Comparison of ENCODE assay signal across 8 cellular contexts in the genomic region with DNA sequence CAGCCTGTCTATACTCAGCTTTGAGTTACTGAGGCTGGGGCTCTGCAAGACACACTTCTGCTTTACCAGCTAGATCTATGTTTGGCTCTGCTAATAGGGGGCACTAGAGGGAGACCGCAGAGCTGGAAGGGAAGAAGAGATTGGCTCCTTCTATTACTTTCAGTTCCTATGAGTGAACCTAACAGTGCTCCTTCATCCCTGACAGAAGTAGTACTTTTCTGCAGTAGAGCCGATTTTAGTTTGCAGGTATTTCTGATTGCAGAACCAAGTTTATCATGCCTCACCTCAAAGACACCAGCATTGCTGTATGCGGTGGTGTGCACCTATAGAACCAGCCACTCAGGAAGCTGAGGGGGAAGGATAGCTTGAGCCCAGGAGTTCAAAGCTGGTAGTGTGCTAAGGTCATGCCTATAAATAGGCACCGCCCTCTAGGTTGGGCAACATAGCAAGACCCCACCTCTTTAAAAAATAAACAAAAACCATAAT. TPM values are rescaled to one million over a fixed set of nuclear protein-coding genes. Genes with fewer than 3 reads are reported as not detected.
A peak's percentile ranks its signal among the peaks of the same experiment; 100 is the strongest.
DNase-seq lines count a peak whose midpoint lies in the region; ATAC-seq, FAIRE-seq and TF ChIP-seq lines count a peak whose summit lies in the region.

No MANE protein-coding gene starts in this region.

- H3K4me3 ChIP-seq in upper lobe of left lung: peak overlapping the region in 1 of 4 donors; percentile 2

- 49 to 53% methylated on average over 4 of the region's 4 CpGs for WGBS in upper lobe of left lung, 2 donors

- H3K4me1 ChIP-seq in upper lobe of left lung: peaks cover 7 to 13% (median 9%) of the 10 kb centered on the region in 4 donors

- no peak overlapping the region for H3K27ac Mint-ChIP-seq in mesothelial cell of epicardium

- H3K9me3 Mint-ChIP-seq in mesothelial cell of epicardium: no peaks in the 10 kb centered on the region

- no peak for TF ChIP-seq EP300 in upper lobe of left lung (IDR thresholded peaks at IDR 0.05)

- peak; percentile 90 for FAIRE-seq in GM12891 (lab: Jason Lieb, UNC)

- no peak overlapping the region for H3K4me3 Mint-ChIP-seq in mesothelial cell of epicardium

- H3K36me3 ChIP-seq in KOPT-K1 (ENCODE audit: insufficient read depth, low read length) (no peaks in the 10 kb centered on the region), upper lobe of left lung (no peaks in the 10 kb centered on the region)

- ATAC-seq in GM21528 (IDR thresholded peaks at IDR 0.05; ENCODE audit: low FRiP score, unreplicated experiment): peak; percentile 90
- peak; percentile 72 to 81 for ATAC-seq in upper lobe of left lung (ENCODE audit: low FRiP score in 2 of 2)

- H3K27me3 Mint-ChIP-seq in mesothelial cell of epicardium (ENCODE audit: low read depth): no peaks in the 10 kb centered on the region

- H3K4me1 Mint-ChIP-seq in mesothelial cell of epicardium: peaks cover 15% of the 10 kb centered on the region

- peaks cover 4% of the 10 kb centered on the region for H3K36me3 Mint-ChIP-seq in mesothelial cell of epicardium

- no peaks in the 10 kb centered on the region for H3K9me3 ChIP-seq in KOPT-K1 (ENCODE audit: insufficient read depth, low read length, poor library complexity, severe bottlenecking)
- H3K9me3 ChIP-seq in upper lobe of left lung: no peaks in the 10 kb centered on the region

- TF ChIP-seq CTCF in upper lobe of left lung (IDR thresholded peaks at IDR 0.05) (peak in 2 of 6 experiments; percentile 6 to 15), mesothelial cell of epicardium (IDR thresholded peaks at IDR 0.05; ENCODE audit: unreplicated experiment) (no peak)

- H3K27ac ChIP-seq in KOPT-K1 (ENCODE audit: low read depth, low read length, poor library complexity, severe bottlenecking) (peak overlapping the region; percentile 45), upper lobe of left lung (peak overlapping the region in 1 of 4 donors; percentile 24)

- H3K27me3 ChIP-seq in upper lobe of left lung: no peaks in the 10 kb centered on the region

- DNase-seq in GM12891 (ENCODE audit: insufficient read length, low spot score) (peak; percentile 62), upper lobe of left lung (no peak), NCI-H187 (lab: John Stamatoyannopoulos, UW) (no peak), NCI-H526 (lab: John Stamatoyannopoulos, UW) (no peak), mesothelial cell of epicardium (ENCODE audit: low spot score in 2 of 2, unreplicated experiment in 2 of 2) (no peak)
- peak; percentile 51 for DNase-seq in central memory CD4-positive, alpha-beta T cell

- no peak for TF ChIP-seq POLR2A in GM12891 (IDR thresholded peaks at IDR 0.05; ENCODE audit: low read depth, low read length)
- TF ChIP-seq POLR2A in upper lobe of left lung (IDR thresholded peaks at IDR 0.05): no peak

TF ChIP-seq in GM12891, 5 proteins besides CTCF, POLR2A, EP300 and RAD21:
- TF ChIP-seq TAF1 (IDR thresholded peaks at IDR 0.05; ENCODE audit: low read depth, low read length) (no peak), POLR2AphosphoS5 (IDR thresholded peaks at IDR 0.05; ENCODE audit: low read depth, low read length) (no peak), SPI1 (IDR thresholded peaks at IDR 0.05; ENCODE audit: low read depth, low read length) (peak; percentile 90), POU2F2 (IDR thresholded peaks at IDR 0.05; ENCODE audit: low read depth, low read length) (no peak)

RNA-seq across cellular contexts. Expression of gene ZDHHC18, which starts 5.7 kb away (rescaled TPM):
- polyA plus RNA-seq in GM12891 (2012; ENCODE audit: low read depth, missing spikeins): 24.3 TPM
- total RNA-seq in upper lobe of left lung (10 to 100 TPM; 18.9 to 35.9 (median 24.9) TPM), mesothelial cell of epicardium (25.8 to 28.8 TPM (median 28.4 TPM) in 3 replicates)

RNA-seq across cellular contexts. Expression of gene PIGV, which starts 33.1 kb away (rescaled TPM):
- polyA plus RNA-seq in GM12891 (2012; ENCODE audit: low read depth, missing spikeins): 11.0 TPM
- total RNA-seq in upper lobe of left lung: 10 to 100 TPM; 11.9 to 25.1 (median 17.5) TPM
- 10.7 to 14.0 TPM (median 13.1 TPM) in 3 replicates for total RNA-seq in mesothelial cell of epicardium

RNA-seq across cellular contexts. Expression of gene SFN, which starts 42.1 kb away (rescaled TPM):
- polyA plus RNA-seq in GM12891 (2012; ENCODE audit: low read depth, missing spikeins): 4.7 TPM
- total RNA-seq in upper lobe of left lung: 100 to 1,000 TPM in 2 of 6 donors, 10 to 100 TPM in 4; 21.0 to 129 (median 70.1) TPM
- 2.7 to 4.4 TPM (median 3.8 TPM) in 3 replicates for total RNA-seq in mesothelial cell of epicardium

Comparison
In these comparisons a context has a peak if more than half of its experiments do, and no peak if none do; other contexts are left out.
1. DNase-seq: peak in GM12891 (single experiment) and central memory CD4-positive, alpha-beta T cell (single experiment); none in upper lobe of left lung (0 of 2), NCI-H187 (0 of 2), NCI-H526 (0 of 2) and mesothelial cell of epicardium (0 of 2).